Comparison of ENCODE assay signal across 31 cellular contexts in the genomic region with DNA sequence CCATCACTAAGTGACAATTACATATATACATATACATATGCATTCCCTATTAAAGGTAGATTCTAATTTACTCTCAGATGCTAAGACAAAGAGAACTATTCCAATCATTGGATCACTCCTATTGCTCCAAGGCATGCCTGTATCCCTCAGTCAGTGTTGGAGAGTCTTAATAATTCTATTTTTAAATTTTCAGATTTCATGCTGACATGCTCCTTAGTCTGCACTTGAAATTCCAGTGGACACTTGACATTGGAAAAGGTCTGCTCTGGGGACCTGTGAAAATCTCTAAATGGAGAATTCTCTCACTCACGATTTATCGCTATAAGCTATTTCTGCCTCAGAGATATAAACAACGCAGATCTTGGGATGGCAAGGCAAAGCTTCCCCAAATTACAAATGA.
"Had no signal": no experiment of that assay in that cellular context is flagged by ENCODE, and none has a peak within 500 bp of the region (broad histone marks: within the 10 kb centered on the region; RNA-seq: fewer than 3 reads in every experiment).

No MANE protein-coding gene starts in this region.

- H3K36me3 Mint-ChIP-seq: immature natural killer cell; mesothelial cell of epicardium; naive B cell; natural killer cell treated with Interleukin-12 subunit alpha and Interleukin-12 subunit beta and Interleukin-15 and Interleukin-18, amount 100 ng/mL, for 72 hours; neural progenitor cell; stimulated activated memory B cell treated with anti-CD40 and anti-IgM and Interleukin-4, amounts not matched to agents 10 μg/mL and 1 μg/mL and 100 μg/mL, for 72 hours had no signal

- H3K27me3 ChIP-seq: dorsolateral prefrontal cortex, gastrocnemius medialis, neural progenitor cell, sigmoid colon, testis, tibial nerve, upper lobe of left lung had no signal

- H3K9me3 Mint-ChIP-seq: endodermal cell; immature natural killer cell; mesothelial cell of epicardium; naive B cell; natural killer cell treated with Interleukin-12 subunit alpha and Interleukin-12 subunit beta and Interleukin-15 and Interleukin-18, amount 100 ng/mL, for 72 hours; neural progenitor cell; stimulated activated memory B cell treated with anti-CD40 and anti-IgM and Interleukin-4, amounts not matched to agents 10 μg/mL and 1 μg/mL and 100 μg/mL, for 72 hours had no signal

- H3K27ac Mint-ChIP-seq: endodermal cell; immature natural killer cell; mesothelial cell of epicardium; naive B cell; natural killer cell treated with Interleukin-12 subunit alpha and Interleukin-12 subunit beta and Interleukin-15 and Interleukin-18, amount 100 ng/mL, for 72 hours; neural progenitor cell; progenitor cell of endocrine pancreas; stimulated activated memory B cell treated with anti-CD40 and anti-IgM and Interleukin-4, amounts not matched to agents 10 μg/mL and 1 μg/mL and 100 μg/mL, for 72 hours had no signal

- DNase-seq: cerebellar nuclear complex; cortex of kidney; dorsolateral prefrontal cortex; effector CD4-positive, alpha-beta T cell; endodermal cell; foreskin fibroblast; gastrocnemius medialis; head of caudate nucleus; hippocampal formation; immature natural killer cell; islet precursor cell; kidney glomerular epithelial cell; left colon; mesenchymal stem cell; mucosa of descending colon; naive B cell; sigmoid colon; stimulated activated CD4-positive, alpha-beta T cell treated with anti-CD3 and anti-CD28 coated beads, Interleukin-4, amount 100 ng/mL, for 4 hours; stimulated activated naive CD8-positive, alpha-beta T cell treated with anti-CD3 and anti-CD28 coated beads, Interleukin-15, Interleukin-2, amounts not matched to agents 100 U/mL and 50 U/mL, for 24 hours; substantia nigra; testis; upper lobe of left lung had no signal

- H3K27me3 Mint-ChIP-seq: stimulated activated memory B cell treated with anti-CD40 and anti-IgM and Interleukin-4, amounts not matched to agents 10 μg/mL and 1 μg/mL and 100 μg/mL, for 72 hours had no signal

- H3K4me3 ChIP-seq: dorsolateral prefrontal cortex, gastrocnemius medialis, mucosa of descending colon, neural progenitor cell, sigmoid colon, testis, tibial nerve, upper lobe of left lung had no signal

- H3K9me3 ChIP-seq: gastrocnemius medialis, mucosa of descending colon, sigmoid colon, testis, tibial nerve, upper lobe of left lung had no signal

- H3K36me3 ChIP-seq: gastrocnemius medialis, neural progenitor cell, sigmoid colon, tibial nerve, upper lobe of left lung had no signal

- H3K4me3 Mint-ChIP-seq: endodermal cell; immature natural killer cell; mesothelial cell of epicardium; natural killer cell treated with Interleukin-12 subunit alpha and Interleukin-12 subunit beta and Interleukin-15 and Interleukin-18, amount 100 ng/mL, for 72 hours; neural progenitor cell; stimulated activated memory B cell treated with anti-CD40 and anti-IgM and Interleukin-4, amounts not matched to agents 10 μg/mL and 1 μg/mL and 100 μg/mL, for 72 hours had no signal

- H3K27ac ChIP-seq: dorsolateral prefrontal cortex, epithelial cell of prostate, gastrocnemius medialis, neural progenitor cell, parathyroid adenoma, sigmoid colon, tibial nerve, upper lobe of left lung had no signal

- ATAC-seq: esophagus mucosa; gastrocnemius medialis; left colon; mucosa of descending colon; natural killer cell treated with Interleukin-12 subunit alpha and Interleukin-12 subunit beta and Interleukin-15 and Interleukin-18, amount 100 ng/mL, for 72 hours; stimulated activated memory B cell treated with anti-CD40 and anti-IgM and Interleukin-4, amounts not matched to agents 10 μg/mL and 1 μg/mL and 100 μg/mL, for 72 hours; stimulated activated naive CD8-positive, alpha-beta T cell treated with anti-CD3 and anti-CD28 coated beads, Interleukin-15, Interleukin-2, amounts not matched to agents 100 U/mL and 50 U/mL, for 24 hours had no signal
